ENCODE assay signal across 8 cellular contexts in genomic region chr17:8152112-8152775, GRCh38. TPM values are rescaled to one million over a fixed set of nuclear protein-coding genes. Genes with fewer than 3 reads are reported as not detected.
DNase-seq lines count a peak whose midpoint lies in the region; TF ChIP-seq lines count a peak whose summit lies in the region.

TSS of gene PER1 (minus strand) at chr17:8152404. CDS start at chr17:8150706, 1,698 bp downstream.

- H3K4me3 ChIP-seq in ascending aorta = peak within 1 kb of the TSS; percentile 80 to 90
- H3K4me3 ChIP-seq in right atrium auricular region = peak within 1 kb of the TSS; percentile 83 to 92
- H3K4me3 ChIP-seq in prostate gland = peak within 1 kb of the TSS; percentile 51 to 95
- H3K4me3 ChIP-seq in urinary bladder (ENCODE audit: low read depth, low read length) = peak within 1 kb of the TSS; percentile 55

- 2% methylated on average over 38 of the region's 42 CpGs for WGBS in prostate gland
- WGBS in urinary bladder = 4% methylated on average over 42 of the region's 42 CpGs

- H3K36me3 ChIP-seq in ascending aorta (peaks cover 43 to 50% of the 10 kb centered on the region in 2 donors), right atrium auricular region (peaks cover 52% of the 10 kb centered on the region), prostate gland (peaks cover 26 to 35% of the 10 kb centered on the region in 2 donors), urinary bladder (ENCODE audit: insufficient read depth) (peaks cover 21% of the 10 kb centered on the region)

- DNase-seq in NCI-H2107 (lab: John Stamatoyannopoulos, UW) (peak; percentile 45), NCI-H2107 treated with DMSO at 0.1 percent for 48 hours (lab: John Stamatoyannopoulos, UW; ENCODE audit: unreplicated experiment) (no peak), NCI-H1436 (lab: John Stamatoyannopoulos, UW) (peak; percentile 91), ascending aorta (ENCODE audit: low spot score in 2 of 2) (peak; percentile 91 to 99), right atrium auricular region (ENCODE audit: low spot score) (peak; percentile 99), prostate gland (ENCODE audit: low spot score) (peak; percentile 95)
- DNase-seq in T-helper 2 cell treated with Interferon-gamma antibody and Interleukin-4, amounts not matched to agents 5 μg/mL and 100 μg/mL, for 36 hours (ENCODE audit: low spot score) = peak; percentile 93

- H3K27ac Mint-ChIP-seq in T-helper 2 cell treated with Interferon-gamma antibody and Interleukin-4, amounts not matched to agents 5 μg/mL and 100 μg/mL, for 36 hours = peak within 1 kb of the TSS; percentile 92

- H3K4me1 ChIP-seq in ascending aorta (peaks cover 15 to 48% of the 10 kb centered on the region in 2 donors), right atrium auricular region (peaks cover 0 to 55% of the 10 kb centered on the region in 2 donors), prostate gland (replicated peaks) (peaks cover 17% of the 10 kb centered on the region), urinary bladder (ENCODE audit: insufficient read depth) (no peaks in the 10 kb centered on the region)

- H3K27me3 ChIP-seq in ascending aorta = no peaks in the 10 kb centered on the region
- no peaks in the 10 kb centered on the region for H3K27me3 ChIP-seq in right atrium auricular region
- no peaks in the 10 kb centered on the region for H3K27me3 ChIP-seq in prostate gland (replicated peaks; ENCODE audit: insufficient read depth)

- H3K9me3 ChIP-seq in ascending aorta (no peaks in the 10 kb centered on the region), right atrium auricular region (no peaks in the 10 kb centered on the region), prostate gland (no peaks in the 10 kb centered on the region)

- no peaks in the 10 kb centered on the region for H3K9me3 Mint-ChIP-seq in T-helper 2 cell treated with Interferon-gamma antibody and Interleukin-4, amounts not matched to agents 5 μg/mL and 100 μg/mL, for 36 hours

- peak within 1 kb of the TSS; percentile 95 for H3K4me3 Mint-ChIP-seq in T-helper 2 cell treated with Interferon-gamma antibody and Interleukin-4, amounts not matched to agents 5 μg/mL and 100 μg/mL, for 36 hours

- H3K27me3 Mint-ChIP-seq in T-helper 2 cell treated with Interferon-gamma antibody and Interleukin-4, amounts not matched to agents 5 μg/mL and 100 μg/mL, for 36 hours (ENCODE audit: low read depth) = no peaks in the 10 kb centered on the region

- peaks cover 13% of the 10 kb centered on the region for H3K36me3 Mint-ChIP-seq in T-helper 2 cell treated with Interferon-gamma antibody and Interleukin-4, amounts not matched to agents 5 μg/mL and 100 μg/mL, for 36 hours (ENCODE audit: low read depth)

- intact Hi-C loops in ascending aorta (cut with DNase I) (no loop called here), prostate gland (cut with DNase I) (loop anchor here (10.0 kb wide), 1 partner anchor 307 kb away; no protein-coding TSS in a partner anchor)

- no peak for TF ChIP-seq CTCF in ascending aorta (IDR thresholded peaks at IDR 0.05)
- no peak for TF ChIP-seq CTCF in right atrium auricular region (IDR thresholded peaks at IDR 0.05)
- peak in 1 of 4 experiments; percentile 19 for TF ChIP-seq CTCF in prostate gland (IDR thresholded peaks at IDR 0.05)

- H3K27ac ChIP-seq in ascending aorta (peak within 1 kb of the TSS; percentile 99), right atrium auricular region (peak within 1 kb of the TSS; percentile 100), prostate gland (peak within 1 kb of the TSS; percentile 100), urinary bladder (ENCODE audit: low read depth) (peak within 1 kb of the TSS; percentile 96)

- peaks cover 35% of the 10 kb centered on the region for H3K4me1 Mint-ChIP-seq in T-helper 2 cell treated with Interferon-gamma antibody and Interleukin-4, amounts not matched to agents 5 μg/mL and 100 μg/mL, for 36 hours (ENCODE audit: low read depth)

- peak; percentile 96 for TF ChIP-seq POLR2A in prostate gland (IDR thresholded peaks at IDR 0.05)

RNA-seq across cellular contexts. Expression of gene PER1, which starts in this region (rescaled TPM):
- total RNA-seq in ascending aorta = 178 TPM
- 10 to 100 TPM; 59.4 to 75.0 TPM for total RNA-seq in right atrium auricular region
- 100 to 1,000 TPM; 119 to 142 TPM for total RNA-seq in prostate gland
- total RNA-seq in urinary bladder = 29.9 TPM
- 183 TPM for polyA plus RNA-seq in urinary bladder
